7 cellular contexts compared by ENCODE assay signal in genomic region chr1:92298213-92298572, GRCh38. TPM values are rescaled to one million over a fixed set of nuclear protein-coding genes. Genes with fewer than 3 reads are reported as not detected.
DNase-seq lines count a peak whose midpoint lies in the region; ATAC-seq and TF ChIP-seq lines count a peak whose summit lies in the region.

No MANE protein-coding gene starts in this region.

- no peaks in the 10 kb centered on the region for H3K9me2 ChIP-seq in SK-N-SH

- H3K27ac ChIP-seq in SK-N-SH (ENCODE audit: low read depth in 2 of 2, low read length in 1 of 2) (peak overlapping the region; percentile 88 to 97), foreskin keratinocyte (peak overlapping the region; percentile 87), skeletal muscle tissue (ENCODE audit: low read depth, low read length) (peak overlapping the region; percentile 89)

- H3K4me3 ChIP-seq in HFF-Myc (replicated peaks; ENCODE audit: low read depth, low read length) (peak overlapping the region; percentile 82), SK-N-SH (ENCODE audit: low read depth in 2 of 2, low read length in 1 of 2) (peak overlapping the region; percentile 92 to 94), skeletal muscle tissue (ENCODE audit: low read length in 3 of 3) (peak overlapping the region; percentile 89 to 96 (median 89))

- H4K20me1 ChIP-seq in SK-N-SH (ENCODE audit: insufficient read depth) = no peaks in the 10 kb centered on the region

- no peak for TF ChIP-seq RAD21 in SK-N-SH (IDR thresholded peaks at IDR 0.05; ENCODE audit: low read length)

- peak overlapping the region; percentile 89 for H3K4me2 ChIP-seq in SK-N-SH

- no peak for TF ChIP-seq EP300 in SK-N-SH (IDR thresholded peaks at IDR 0.05; ENCODE audit: borderline replicate concordance in 1 of 2, low read depth in 1 of 2, low read length in 1 of 2)

- H3K4me1 ChIP-seq in SK-N-SH (ENCODE audit: control insufficient read depth in 1 of 2, insufficient read depth in 2 of 2, low read depth in 1 of 2, low read length in 1 of 2) (peaks cover 4 to 8% of the 10 kb centered on the region in 2 experiments; a peak in 2 of 4 replicates), foreskin keratinocyte (peaks cover 18% of the 10 kb centered on the region), skeletal muscle tissue (ENCODE audit: control insufficient read depth in 3 of 3, insufficient read depth in 3 of 3, low read length in 3 of 3) (peaks cover 0 to 13% (median 9%) of the 10 kb centered on the region in 3 donors)

- CTCF ChIA-PET in SK-N-SH (lab: Yijun Ruan, JAX) = interaction anchor here (0.7 to 2.7 kb wide), 4 partner anchors 33 to 308 kb away, joined by 3 to 14 read pairs (median 6); no protein-coding TSS in a partner anchor

- ATAC-seq in foreskin keratinocyte (no peak), GM18498 (IDR thresholded peaks at IDR 0.05; ENCODE audit: unreplicated experiment) (no peak)

- DNase-seq in HFF-Myc (ENCODE audit: extremely low read depth, low read depth) = no peak
- no peak for DNase-seq in SK-N-SH
- no peak for DNase-seq in foreskin keratinocyte
- no peak for DNase-seq in C1 segment of cervical spinal cord (lab: John Stamatoyannopoulos, UW)
- DNase-seq in foreskin melanocyte = no peak

- peak overlapping the region; percentile 87 for H3K9ac ChIP-seq in SK-N-SH
- H3K9ac ChIP-seq in skeletal muscle tissue (ENCODE audit: low read depth in 1 of 3, low read length in 3 of 3) = peak overlapping the region; percentile 90 to 97 (median 95)

- POLR2A ChIA-PET in SK-N-SH (lab: Yijun Ruan, JAX) = interaction anchor here (0.7 kb wide), 1 partner anchor 182 kb away, joined by 3 read pairs; no protein-coding TSS in a partner anchor

- H3K36me3 ChIP-seq in SK-N-SH (replicated peaks in 1 of 2; ENCODE audit: control insufficient read depth in 1 of 2, insufficient read depth in 2 of 2, low read length in 1 of 2) (peaks cover 23 to 41% of the 10 kb centered on the region in 2 experiments), skeletal muscle tissue (ENCODE audit: control insufficient read depth in 3 of 3, insufficient read depth in 3 of 3, low read length in 3 of 3) (peaks cover 5 to 28% (median 13%) of the 10 kb centered on the region in 3 donors)

- WGBS in SK-N-SH (ENCODE audit: low lambda C conversion rate) = 28% methylated on average over 3 of the region's 3 CpGs

- H3K79me2 ChIP-seq in SK-N-SH (ENCODE audit: insufficient read depth) = peaks cover 31% of the 10 kb centered on the region

- TF ChIP-seq CTCF in HFF-Myc (IDR thresholded peaks at IDR 0.05; ENCODE audit: low read depth, low read length, missing control alignments) (no peak), SK-N-SH (IDR thresholded peaks at IDR 0.05) (peak; percentile 52), foreskin keratinocyte (conservative IDR thresholded peaks at IDR 0.05) (peak; percentile 24)

- H2AFZ ChIP-seq in SK-N-SH (ENCODE audit: low read depth) = peak overlapping the region; percentile 97

- peaks cover 7% of the 10 kb centered on the region for H3F3A ChIP-seq in SK-N-SH (replicated peaks; ENCODE audit: insufficient read depth)

- no peaks in the 10 kb centered on the region for H3K9me3 ChIP-seq in SK-N-SH
- H3K9me3 ChIP-seq in skeletal muscle tissue (ENCODE audit: control insufficient read depth in 3 of 3, low read length in 3 of 3) = no peaks in the 10 kb centered on the region

- no peaks in the 10 kb centered on the region for H3K27me3 ChIP-seq in SK-N-SH (ENCODE audit: insufficient read depth)
- H3K27me3 ChIP-seq in foreskin keratinocyte = no peaks in the 10 kb centered on the region
- H3K27me3 ChIP-seq in skeletal muscle tissue (ENCODE audit: control insufficient read depth in 3 of 3, insufficient read depth in 3 of 3, low read length in 3 of 3) = no peaks in the 10 kb centered on the region

TF ChIP-seq in SK-N-SH, 30 proteins besides CTCF, POLR2A, EP300 and RAD21:
- TF ChIP-seq MAX (IDR thresholded peaks at IDR 0.05; ENCODE audit: low read depth) (no peak), EZH2phosphoT487 (IDR thresholded peaks at IDR 0.05; ENCODE audit: borderline replicate concordance, low read depth) (no peak), USF1 (IDR thresholded peaks at IDR 0.05; ENCODE audit: borderline replicate concordance, low read depth) (no peak), REST (IDR thresholded peaks at IDR 0.05; ENCODE audit: low read depth, low read length) (no peak), POLR2AphosphoS5 (IDR thresholded peaks at IDR 0.05; ENCODE audit: low read depth, low read length) (no peak), YY1 (IDR thresholded peaks at IDR 0.05; ENCODE audit: low read depth) (no peak), USF2 (IDR thresholded peaks at IDR 0.05; ENCODE audit: borderline replicate concordance, low read depth, low read length) (no peak), MXI1 (IDR thresholded peaks at IDR 0.05; ENCODE audit: low read depth, low read length) (no peak), ZBTB33 (IDR thresholded peaks at IDR 0.05; ENCODE audit: borderline replicate concordance, low read depth) (no peak)

RNA-seq across cellular contexts. Expression of gene GLMN, which starts 0.6 kb away (rescaled TPM):
- polyA plus RNA-seq in SK-N-SH (2012; rRNA removed) = 2.3 and 3.6 TPM in 2 replicates
- polyA plus RNA-seq in SK-N-SH (2012; cell fraction: cytosol; rRNA removed) = 3.5 and 4.3 TPM in 2 replicates
- polyA plus RNA-seq in SK-N-SH (2012; cell fraction: nucleus; rRNA removed) = 4.2 and 8.9 TPM in 2 replicates
- 11.8 and 12.2 TPM in 2 replicates for total RNA-seq in foreskin keratinocyte
- 8.2 and 10.4 TPM in 2 replicates for polyA plus RNA-seq in foreskin keratinocyte
- 13.0 TPM for total RNA-seq in skeletal muscle tissue

RNA-seq across cellular contexts. Expression of gene RPAP2, which starts 0.7 kb away (rescaled TPM):
- 3.4 and 5.2 TPM in 2 replicates for polyA plus RNA-seq in SK-N-SH (2012; rRNA removed)
- polyA plus RNA-seq in SK-N-SH (2012; cell fraction: cytosol; rRNA removed) = 7.6 and 9.6 TPM in 2 replicates
- 2.0 and 5.9 TPM in 2 replicates for polyA plus RNA-seq in SK-N-SH (2012; cell fraction: nucleus; rRNA removed)
- total RNA-seq in foreskin keratinocyte = 21.4 and 22.1 TPM in 2 replicates
- 12.4 and 14.6 TPM in 2 replicates for polyA plus RNA-seq in foreskin keratinocyte
- 31.8 TPM for total RNA-seq in skeletal muscle tissue
